In the genomic region with DNA sequence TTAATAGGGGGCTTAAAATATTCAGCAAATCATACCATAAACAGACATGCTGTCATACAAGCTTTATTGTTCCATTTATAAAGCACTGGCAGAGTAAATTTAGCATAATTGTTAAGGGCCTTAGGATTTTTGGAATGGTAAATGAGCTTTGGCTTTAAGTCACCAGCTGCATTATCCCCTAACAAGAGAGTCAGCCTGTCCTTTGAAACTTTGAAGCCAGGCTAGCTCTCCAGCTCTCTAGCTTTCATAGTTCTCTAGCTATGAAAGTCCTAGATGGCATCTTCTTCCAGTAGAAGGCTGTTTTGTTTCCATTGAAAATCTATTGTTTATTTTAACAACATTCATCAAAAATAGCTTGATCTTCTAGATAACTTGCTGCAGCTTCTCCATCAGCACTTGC, we compare ENCODE assay signal across 10 cellular contexts.
DNase-seq lines count a peak whose midpoint lies in the region; ATAC-seq lines count a peak whose summit lies in the region.
"Had no signal": no experiment of that assay in that cellular context is flagged by ENCODE, and none has a peak within 500 bp of the region (broad histone marks: within the 10 kb centered on the region; RNA-seq: fewer than 3 reads in every experiment).

No MANE protein-coding gene starts in this region.

- no peak overlapping the region for H3K4ac ChIP-seq in mesenchymal stem cell (ENCODE audit: low read depth in 1 of 2, low read length in 2 of 2)

- no peak overlapping the region for H2BK5ac ChIP-seq in mesenchymal stem cell (ENCODE audit: low read depth, low read length, poor library complexity, severe bottlenecking)

- no peak overlapping the region for H2BK15ac ChIP-seq in mesenchymal stem cell (ENCODE audit: low read depth, poor library complexity, severe bottlenecking)

- peak overlapping the region; percentile 86 for H3K9ac ChIP-seq in mesenchymal stem cell (ENCODE audit: low read length)

- H3K4me3 Mint-ChIP-seq in stimulated activated naive CD8-positive, alpha-beta T cell treated with anti-CD3 and anti-CD28 coated beads, Interleukin-15, Interleukin-2, amounts not matched to agents 100 ng/mL and 50 ng/mL, for 24 hours, result peak overlapping the region; percentile 68
- peak overlapping the region; percentile 52 for H3K4me3 Mint-ChIP-seq in activated naive CD8-positive, alpha-beta T cell treated with anti-CD3 and anti-CD28 coated beads for 36 hours

- H3K79me1 ChIP-seq in mesenchymal stem cell (replicated peaks; ENCODE audit: low read length, poor library complexity, severe bottlenecking), result no peaks in the 10 kb centered on the region

- no peaks in the 10 kb centered on the region for H3K4me1 ChIP-seq in mesenchymal stem cell (ENCODE audit: control insufficient read depth, insufficient read depth, low read depth, low read length)

- H3K18ac ChIP-seq in mesenchymal stem cell (ENCODE audit: low read depth in 1 of 2, low read length in 2 of 2), result no peak overlapping the region

- H3K9me3 ChIP-seq in mesenchymal stem cell (ENCODE audit: control insufficient read depth, low read length), result no peaks in the 10 kb centered on the region

- H3K36me3 ChIP-seq in mesenchymal stem cell (ENCODE audit: control insufficient read depth in 1 of 2, insufficient read depth in 2 of 2, low read depth in 1 of 2, low read length in 2 of 2), result no peaks in the 10 kb centered on the region

- peak overlapping the region in 1 of 2 experiments; percentile 77 for H3K4me3 ChIP-seq in mesenchymal stem cell (ENCODE audit: insufficient read depth in 1 of 2, low read depth in 1 of 2, low read length in 2 of 2)

- H3K23ac ChIP-seq in mesenchymal stem cell (ENCODE audit: low read length in 2 of 2), result no peak overlapping the region

- H3K4me1 Mint-ChIP-seq in stimulated activated naive CD8-positive, alpha-beta T cell treated with anti-CD3 and anti-CD28 coated beads, Interleukin-15, Interleukin-2, amounts not matched to agents 100 ng/mL and 50 ng/mL, for 24 hours (ENCODE audit: low read depth), result peaks cover 6% of the 10 kb centered on the region
- peaks cover 3% of the 10 kb centered on the region for H3K4me1 Mint-ChIP-seq in activated naive CD8-positive, alpha-beta T cell treated with anti-CD3 and anti-CD28 coated beads for 36 hours

- H3K27me3 Mint-ChIP-seq in stimulated activated naive CD8-positive, alpha-beta T cell treated with anti-CD3 and anti-CD28 coated beads, Interleukin-15, Interleukin-2, amounts not matched to agents 100 ng/mL and 50 ng/mL, for 24 hours, result no peaks in the 10 kb centered on the region
- H3K27me3 Mint-ChIP-seq in activated naive CD8-positive, alpha-beta T cell treated with anti-CD3 and anti-CD28 coated beads for 36 hours, result no peaks in the 10 kb centered on the region

- no peak for ATAC-seq in stimulated activated naive CD8-positive, alpha-beta T cell treated with anti-CD3 and anti-CD28 coated beads, Interleukin-15, Interleukin-2, amounts not matched to agents 100 U/mL and 50 U/mL, for 24 hours
- ATAC-seq in GM19395 (IDR thresholded peaks at IDR 0.05; ENCODE audit: unreplicated experiment) (no peak), GM18502 (IDR thresholded peaks at IDR 0.05; ENCODE audit: poor library complexity, unreplicated experiment) (no peak)

- no peaks in the 10 kb centered on the region for H3K9me3 Mint-ChIP-seq in stimulated activated naive CD8-positive, alpha-beta T cell treated with anti-CD3 and anti-CD28 coated beads, Interleukin-15, Interleukin-2, amounts not matched to agents 100 ng/mL and 50 ng/mL, for 24 hours
- peaks cover 2% of the 10 kb centered on the region for H3K9me3 Mint-ChIP-seq in activated naive CD8-positive, alpha-beta T cell treated with anti-CD3 and anti-CD28 coated beads for 36 hours

- H2BK12ac ChIP-seq in mesenchymal stem cell (ENCODE audit: low read length in 2 of 2), result no peak overlapping the region

- no peak overlapping the region for H2AFZ ChIP-seq in mesenchymal stem cell (ENCODE audit: low read depth, low read length)

- H3K4me2 ChIP-seq in mesenchymal stem cell (ENCODE audit: low read length, poor library complexity, severe bottlenecking), result no peak overlapping the region

- H3K27me3 ChIP-seq in mesenchymal stem cell (ENCODE audit: control insufficient read depth in 1 of 2, insufficient read depth in 1 of 2, low read length in 2 of 2), result no peaks in the 10 kb centered on the region

- H3K27ac Mint-ChIP-seq in stimulated activated naive CD8-positive, alpha-beta T cell treated with anti-CD3 and anti-CD28 coated beads, Interleukin-15, Interleukin-2, amounts not matched to agents 100 ng/mL and 50 ng/mL, for 24 hours, result no peak overlapping the region
- H3K27ac Mint-ChIP-seq in activated naive CD8-positive, alpha-beta T cell treated with anti-CD3 and anti-CD28 coated beads for 36 hours, result no peak overlapping the region

- no peak overlapping the region for H2AK5ac ChIP-seq in mesenchymal stem cell (ENCODE audit: low read length, severe bottlenecking)

- no peak overlapping the region for H3K14ac ChIP-seq in mesenchymal stem cell (ENCODE audit: low read length in 2 of 2)

- no peak overlapping the region for H3K27ac ChIP-seq in mesenchymal stem cell (ENCODE audit: low read length, poor library complexity, severe bottlenecking)

- no peaks in the 10 kb centered on the region for H3K36me3 Mint-ChIP-seq in stimulated activated naive CD8-positive, alpha-beta T cell treated with anti-CD3 and anti-CD28 coated beads, Interleukin-15, Interleukin-2, amounts not matched to agents 100 ng/mL and 50 ng/mL, for 24 hours (ENCODE audit: low read depth)
- H3K36me3 Mint-ChIP-seq in activated naive CD8-positive, alpha-beta T cell treated with anti-CD3 and anti-CD28 coated beads for 36 hours, result no peaks in the 10 kb centered on the region

- no peak overlapping the region for H2BK120ac ChIP-seq in mesenchymal stem cell (ENCODE audit: low read depth, low read length)

- H4K91ac ChIP-seq in mesenchymal stem cell (ENCODE audit: low read length), result no peak overlapping the region

- no peak overlapping the region for H4K8ac ChIP-seq in mesenchymal stem cell (ENCODE audit: low read length)

- no peak for DNase-seq in stimulated activated naive CD8-positive, alpha-beta T cell treated with anti-CD3 and anti-CD28 coated beads, Interleukin-15, Interleukin-2, amounts not matched to agents 100 U/mL and 50 U/mL, for 24 hours
- no peak for DNase-seq in activated naive CD8-positive, alpha-beta T cell treated with anti-CD3 and anti-CD28 coated beads for 36 hours
- DNase-seq in mesenchymal stem cell (no peak), MV-4-11 (lab: John Stamatoyannopoulos, UW) (no peak), NCI-H2029 treated with DMSO at 0.1 percent for 48 hours (lab: John Stamatoyannopoulos, UW) (no peak)
- DNase-seq: anterior cingulate cortex, hypothalamus had no signal
